10 cellular contexts compared by ENCODE assay signal in genomic region chr19:3516675-3517207, GRCh38. TPM values are rescaled to one million over a fixed set of nuclear protein-coding genes. Genes with fewer than 3 reads are reported as not detected.
DNase-seq lines count a peak whose midpoint lies in the region; ATAC-seq and TF ChIP-seq lines count a peak whose summit lies in the region.
"Had no signal": no experiment of that assay in that cellular context is flagged by ENCODE, and none has a peak within 500 bp of the region (broad histone marks: within the 10 kb centered on the region; RNA-seq: fewer than 3 reads in every experiment).

No MANE protein-coding gene starts in this region.

- H3K27ac ChIP-seq in gastrocnemius medialis (peak overlapping the region; percentile 16 to 52 (median 42)), uterus (no peak overlapping the region)

- TF ChIP-seq CTCF in gastrocnemius medialis (IDR thresholded peaks at IDR 0.05 in 4 of 5, conservative IDR thresholded peaks at IDR 0.05 in 1 of 5): no peak
- no peak for TF ChIP-seq CTCF in uterus (IDR thresholded peaks at IDR 0.05)

- peaks cover 32% of the 10 kb centered on the region for H3K4me1 Mint-ChIP-seq in activated CD4-positive, alpha-beta T cell treated with anti-CD3 and anti-CD28 coated beads for 36 hours
- peaks cover 30% of the 10 kb centered on the region for H3K4me1 Mint-ChIP-seq in activated T-cell treated with anti-CD3 and anti-CD28 coated beads, Interleukin-2, amount 50 U/mL, for 72 hours (ENCODE audit: low read depth)

- no peak overlapping the region for H3K4me3 ChIP-seq in gastrocnemius medialis
- no peak overlapping the region for H3K4me3 ChIP-seq in uterus

- H3K27me3 Mint-ChIP-seq in activated CD4-positive, alpha-beta T cell treated with anti-CD3 and anti-CD28 coated beads for 36 hours: no peaks in the 10 kb centered on the region
- H3K27me3 Mint-ChIP-seq in activated T-cell treated with anti-CD3 and anti-CD28 coated beads, Interleukin-2, amount 50 U/mL, for 72 hours (ENCODE audit: low read depth): no peaks in the 10 kb centered on the region

- peak; percentile 69 for DNase-seq in activated CD4-positive, alpha-beta T cell treated with anti-CD3 and anti-CD28 coated beads for 36 hours
- no peak for DNase-seq in activated CD4-positive, alpha-beta T cell treated with anti-CD3 and anti-CD28 coated beads for 4 hours
- DNase-seq in NCI-H1694 treated with DMSO at 0.1 percent for 48 hours (lab: John Stamatoyannopoulos, UW): peak; percentile 31
- DNase-seq in activated T-cell treated with anti-CD3 and anti-CD28 coated beads, Interleukin-2, amount 50 U/mL, for 72 hours: peak in 1 of 2 donors; percentile 29
- DNase-seq in gastrocnemius medialis: peak; percentile 16 to 71
- no peak for DNase-seq in NCI-H82 (lab: John Stamatoyannopoulos, UW)
- DNase-seq in uterus: no peak
- DNase-seq: stimulated activated CD4-positive, alpha-beta T cell treated with anti-CD3 and anti-CD28 coated beads, Interleukin-2, amount 100 ng/mL, for 48 hours had no signal

- CTCF ChIA-PET in activated CD4-positive, alpha-beta T cell treated with anti-CD3 and anti-CD28 coated beads for 36 hours (lab: Charles Lee): interaction anchor here (0.6 to 1.4 kb wide), 2 partner anchors 14 to 40 kb away, joined by 3 to 4 read pairs; no protein-coding TSS in a partner anchor

- no peaks in the 10 kb centered on the region for H3K9me3 ChIP-seq in gastrocnemius medialis
- H3K9me3 ChIP-seq in uterus: no peaks in the 10 kb centered on the region

- H3K36me3 Mint-ChIP-seq in activated CD4-positive, alpha-beta T cell treated with anti-CD3 and anti-CD28 coated beads for 36 hours (ENCODE audit: low read depth): peaks cover 5% of the 10 kb centered on the region
- no peaks in the 10 kb centered on the region for H3K36me3 Mint-ChIP-seq in activated T-cell treated with anti-CD3 and anti-CD28 coated beads, Interleukin-2, amount 50 U/mL, for 72 hours (ENCODE audit: insufficient read depth in 2 of 2)

- no peak overlapping the region for H3K4me3 Mint-ChIP-seq in activated CD4-positive, alpha-beta T cell treated with anti-CD3 and anti-CD28 coated beads for 36 hours
- H3K4me3 Mint-ChIP-seq in activated T-cell treated with anti-CD3 and anti-CD28 coated beads, Interleukin-2, amount 50 U/mL, for 72 hours: no peak overlapping the region

- H3K4me1 ChIP-seq in gastrocnemius medialis: peaks cover 10 to 15% of the 10 kb centered on the region in 2 donors
- no peaks in the 10 kb centered on the region for H3K4me1 ChIP-seq in uterus

- TF ChIP-seq POLR2A in gastrocnemius medialis (IDR thresholded peaks at IDR 0.05) (no peak), uterus (IDR thresholded peaks at IDR 0.05) (no peak)

- in situ Hi-C loops in gastrocnemius medialis (cut with MboI; ENCODE audit: low sequenced_read_pairs in 4 of 4): no loop called here

- POLR2A ChIA-PET in activated CD4-positive, alpha-beta T cell treated with anti-CD3 and anti-CD28 coated beads for 36 hours (lab: Charles Lee): no interaction called here

- H3K36me3 ChIP-seq in gastrocnemius medialis (no peaks in the 10 kb centered on the region), uterus (no peaks in the 10 kb centered on the region)

- H3K9me3 Mint-ChIP-seq in activated CD4-positive, alpha-beta T cell treated with anti-CD3 and anti-CD28 coated beads for 36 hours (ENCODE audit: low read depth): no peaks in the 10 kb centered on the region
- no peaks in the 10 kb centered on the region for H3K9me3 Mint-ChIP-seq in activated T-cell treated with anti-CD3 and anti-CD28 coated beads, Interleukin-2, amount 50 U/mL, for 72 hours

- intact Hi-C loops in activated CD4-positive, alpha-beta T cell treated with anti-CD3 and anti-CD28 coated beads for 36 hours (cut with DNase I, micrococcal nuclease): no loop called here
- intact Hi-C loops in gastrocnemius medialis (cut with DNase I; ENCODE audit: low total_unique reads) (no loop called here), uterus (cut with DNase I; ENCODE audit: low total_unique reads) (no loop called here)

- H3K27ac Mint-ChIP-seq in activated CD4-positive, alpha-beta T cell treated with anti-CD3 and anti-CD28 coated beads for 36 hours: peak overlapping the region; percentile 8
- H3K27ac Mint-ChIP-seq in activated T-cell treated with anti-CD3 and anti-CD28 coated beads, Interleukin-2, amount 50 U/mL, for 72 hours: no peak overlapping the region

- H3K27me3 ChIP-seq in gastrocnemius medialis: no peaks in the 10 kb centered on the region
- H3K27me3 ChIP-seq in uterus: no peaks in the 10 kb centered on the region

- peak; percentile 62 for ATAC-seq in activated CD4-positive, alpha-beta T cell treated with anti-CD3 and anti-CD28 coated beads for 36 hours
- peak; percentile 36 to 41 for ATAC-seq in activated T-cell treated with anti-CD3 and anti-CD28 coated beads, Interleukin-2, amount 50 U/mL, for 72 hours (replicated peaks in 1 of 2)
- ATAC-seq in gastrocnemius medialis (peak; percentile 55 to 75), HG02870 (IDR thresholded peaks at IDR 0.05; ENCODE audit: unreplicated experiment) (no peak)

RNA-seq across cellular contexts. Expression of gene FZR1, which starts 10.6 kb away (rescaled TPM):
- total RNA-seq in activated CD4-positive, alpha-beta T cell treated with anti-CD3 and anti-CD28 coated beads for 36 hours: 10 to 100 TPM; 40.8 to 50.7 TPM
- 10 to 100 TPM; 66.2 to 85.9 TPM for total RNA-seq in activated T-cell treated with anti-CD3 and anti-CD28 coated beads, Interleukin-2, amount 50 U/mL, for 72 hours
- total RNA-seq in gastrocnemius medialis: 10 to 100 TPM; 15.9 to 32.0 (median 21.0) TPM
- total RNA-seq in uterus: 10 to 100 TPM in 3 of 4 donors, 1 to 10 TPM in 1; 3.8 to 70.8 (median 33.0) TPM

RNA-seq across cellular contexts. Expression of gene DOHH, which starts 16.3 kb away (rescaled TPM):
- total RNA-seq in activated CD4-positive, alpha-beta T cell treated with anti-CD3 and anti-CD28 coated beads for 36 hours: 10 to 100 TPM in 1 of 2 experiments, 1 to 10 TPM in 1; 9.6 to 15.4 TPM
- total RNA-seq in activated T-cell treated with anti-CD3 and anti-CD28 coated beads, Interleukin-2, amount 50 U/mL, for 72 hours: 10 to 100 TPM; 12.3 to 13.5 TPM
- 10 to 100 TPM; 15.3 to 59.5 (median 42.8) TPM for total RNA-seq in gastrocnemius medialis
- 10 to 100 TPM in 1 of 4 donors, 1 to 10 TPM in 3; 1.2 to 10.4 (median 4.7) TPM for total RNA-seq in uterus

RNA-seq across cellular contexts. Expression of gene TEKTIP1, which starts 22.2 kb away (rescaled TPM):
- total RNA-seq in activated CD4-positive, alpha-beta T cell treated with anti-CD3 and anti-CD28 coated beads for 36 hours: 1 to 10 TPM; 1.4 to 2.5 TPM
- total RNA-seq in activated T-cell treated with anti-CD3 and anti-CD28 coated beads, Interleukin-2, amount 50 U/mL, for 72 hours: 10 to 100 TPM in 1 of 2 donors, 1 to 10 TPM in 1; 4.6 to 10.7 TPM
- total RNA-seq in gastrocnemius medialis: not detected
- total RNA-seq in uterus: 1 to 10 TPM in 1 of 4 donors, not detected in 3; 5.5 TPM
- total RNA-seq: HT-29 had no signal

RNA-seq across cellular contexts. Expression of gene SMIM44, which starts 33.5 kb away (rescaled TPM):
- not detected for total RNA-seq in activated CD4-positive, alpha-beta T cell treated with anti-CD3 and anti-CD28 coated beads for 36 hours
- total RNA-seq in activated T-cell treated with anti-CD3 and anti-CD28 coated beads, Interleukin-2, amount 50 U/mL, for 72 hours: not detected
- not detected for total RNA-seq in gastrocnemius medialis
- total RNA-seq in uterus: not detected

RNA-seq across cellular contexts. Expression of gene SMIM24, which starts 36.4 kb away (rescaled TPM):
- under 1 TPM in 1 of 2 experiments, not detected in 1; 0.49 TPM for total RNA-seq in activated CD4-positive, alpha-beta T cell treated with anti-CD3 and anti-CD28 coated beads for 36 hours
- total RNA-seq in activated T-cell treated with anti-CD3 and anti-CD28 coated beads, Interleukin-2, amount 50 U/mL, for 72 hours: under 1 TPM; 0.62 to 0.88 TPM
- total RNA-seq in gastrocnemius medialis (not detected), uterus (under 1 TPM in 1 of 4 donors, not detected in 3; 0.97 TPM)

Comparison
In these comparisons a context has a peak if more than half of its experiments do, and no peak if none do; other contexts are left out.
1. DNase-seq: peak in activated CD4-positive, alpha-beta T cell treated with anti-CD3 and anti-CD28 coated beads for 36 hours (single experiment), NCI-H1694 treated with DMSO at 0.1 percent for 48 hours (single experiment) and gastrocnemius medialis (2 of 2); none in activated CD4-positive, alpha-beta T cell treated with anti-CD3 and anti-CD28 coated beads for 4 hours (0 of 2), NCI-H82 (single experiment) and uterus (0 of 2).
2. H3K27ac ChIP-seq: peak in gastrocnemius medialis (4 of 4); none in uterus (0 of 2).